ENCODE assay signal across 1 cellular context in genomic region chr15:101252836-101253235, GRCh38.
TF ChIP-seq lines count a peak whose summit lies in the region.

No MANE protein-coding gene starts in this region.

TF ChIP-seq in HepG2, 621 proteins besides CTCF, POLR2A, EP300 and RAD21:
- TF ChIP-seq DZIP1 (CRISPR knock-in tag; IDR thresholded peaks at IDR 0.05), result no peak
- TF ChIP-seq RFXANK (CRISPR knock-in tag; IDR thresholded peaks at IDR 0.05), result no peak
- no peak for TF ChIP-seq NFIC (IDR thresholded peaks at IDR 0.05; ENCODE audit: low read length)
- no peak for TF ChIP-seq SP2 (CRISPR knock-in tag; IDR thresholded peaks at IDR 0.05)
- no peak for TF ChIP-seq ZNF441 (CRISPR knock-in tag; IDR thresholded peaks at IDR 0.05; ENCODE audit: borderline replicate concordance)
- TF ChIP-seq ZNF660 (CRISPR knock-in tag; IDR thresholded peaks at IDR 0.05; ENCODE audit: borderline replicate concordance, low read depth), result no peak
- no peak for TF ChIP-seq ZXDC (CRISPR knock-in tag; IDR thresholded peaks at IDR 0.05)
- TF ChIP-seq MXI1 (IDR thresholded peaks at IDR 0.05; ENCODE audit: borderline replicate concordance, low read depth, low read length), result no peak
- TF ChIP-seq ZNF839 (CRISPR knock-in tag; IDR thresholded peaks at IDR 0.05; ENCODE audit: borderline replicate concordance), result no peak
- no peak for TF ChIP-seq TBX2 (CRISPR knock-in tag; IDR thresholded peaks at IDR 0.05; ENCODE audit: borderline replicate concordance)
- no peak for TF ChIP-seq ZNF589 (CRISPR knock-in tag; conservative IDR thresholded peaks at IDR 0.05)
- TF ChIP-seq MAX (IDR thresholded peaks at IDR 0.05), result no peak
- TF ChIP-seq ZNF724P (CRISPR knock-in tag; IDR thresholded peaks at IDR 0.05; ENCODE audit: borderline replicate concordance), result no peak
- TF ChIP-seq RCOR2 (CRISPR knock-in tag; IDR thresholded peaks at IDR 0.05), result no peak
- TF ChIP-seq ZSCAN21 (CRISPR knock-in tag; IDR thresholded peaks at IDR 0.05; ENCODE audit: borderline replicate concordance), result no peak
- no peak for TF ChIP-seq KDM1A (CRISPR knock-in tag; IDR thresholded peaks at IDR 0.05)
- TF ChIP-seq SP140L (CRISPR knock-in tag; IDR thresholded peaks at IDR 0.05; ENCODE audit: borderline replicate concordance), result no peak
- no peak for TF ChIP-seq PLSCR1 (CRISPR knock-in tag; IDR thresholded peaks at IDR 0.05; ENCODE audit: borderline replicate concordance)
- no peak for TF ChIP-seq KDM4B (CRISPR knock-in tag; IDR thresholded peaks at IDR 0.05)
- TF ChIP-seq RXRB (CRISPR knock-in tag; IDR thresholded peaks at IDR 0.05; ENCODE audit: borderline replicate concordance), result no peak
